In genomic region chr17:78132767-78133178, GRCh38 we compare ENCODE assay signal across 11 cellular contexts. TPM values are rescaled to one million over a fixed set of nuclear protein-coding genes. Genes with fewer than 3 reads are reported as not detected.
DNase-seq lines count a peak whose midpoint lies in the region; ATAC-seq, FAIRE-seq and TF ChIP-seq lines count a peak whose summit lies in the region.
"Had no signal": no experiment of that assay in that cellular context is flagged by ENCODE, and none has a peak within 500 bp of the region (broad histone marks: within the 10 kb centered on the region; RNA-seq: fewer than 3 reads in every experiment).

No MANE protein-coding gene starts in this region.

- H2BK15ac ChIP-seq in mesenchymal stem cell (ENCODE audit: low read depth, poor library complexity, severe bottlenecking), result no peak overlapping the region

- H4K91ac ChIP-seq in mesenchymal stem cell (ENCODE audit: low read length), result peak overlapping the region; percentile 41

- H3K27ac ChIP-seq in HepG2 (ENCODE audit: extremely low read length, insufficient read depth, low read length), result no peak overlapping the region
- H3K27ac ChIP-seq in right lobe of liver, result no peak overlapping the region
- H3K27ac ChIP-seq in mesenchymal stem cell (ENCODE audit: low read length, poor library complexity, severe bottlenecking), result no peak overlapping the region
- no peak overlapping the region for H3K27ac ChIP-seq in GM23248

- no peaks in the 10 kb centered on the region for H3K9me2 ChIP-seq in GM23248 (ENCODE audit: insufficient read depth)

- H2BK12ac ChIP-seq in mesenchymal stem cell (ENCODE audit: low read length in 2 of 2), result no peak overlapping the region

- H2BK5ac ChIP-seq in mesenchymal stem cell (ENCODE audit: low read depth, low read length, poor library complexity, severe bottlenecking), result no peak overlapping the region

- WGBS in HepG2 (ENCODE audit: low lambda C conversion rate), result 60% methylated on average over 9 of the region's 9 CpGs
- WGBS in right lobe of liver (ENCODE audit: insufficient coverage, low coverage, low lambda C conversion rate, missing lambda C conversion rate), result no CpG with 5 or more reads among the region's 9 CpGs
- WGBS in mesenchymal stem cell, result 90% methylated on average over 9 of the region's 9 CpGs
- 70 to 73% methylated on average over 9 of the region's 9 CpGs for WGBS in GM23248 (ENCODE audit: low coverage in 1 of 2, low lambda C conversion rate in 2 of 2, missing lambda C conversion rate in 2 of 2), 2 experiments

- H2BK120ac ChIP-seq in mesenchymal stem cell (ENCODE audit: low read depth, low read length), result no peak overlapping the region

- H3K27me3 ChIP-seq in HepG2 (ENCODE audit: control insufficient read depth in 1 of 2, insufficient read depth in 2 of 2, low read length in 2 of 2) (no peaks in the 10 kb centered on the region), right lobe of liver (no peaks in the 10 kb centered on the region), mesenchymal stem cell (ENCODE audit: control insufficient read depth in 1 of 2, insufficient read depth in 1 of 2, low read length in 2 of 2) (peaks cover 8 to 85% of the 10 kb centered on the region in 2 experiments), GM23248 (replicated peaks; ENCODE audit: insufficient read depth) (peaks cover 36% of the 10 kb centered on the region)

- H3K9me3 ChIP-seq in HepG2 (ENCODE audit: low read length), result no peaks in the 10 kb centered on the region
- no peaks in the 10 kb centered on the region for H3K9me3 ChIP-seq in right lobe of liver
- H3K9me3 ChIP-seq in mesenchymal stem cell (ENCODE audit: control insufficient read depth, low read length), result no peaks in the 10 kb centered on the region
- H3K9me3 ChIP-seq in GM23248 (ENCODE audit: low read depth), result no peaks in the 10 kb centered on the region

- in situ Hi-C loops in HepG2 (cut with HindIII; ENCODE audit: extremely low pct_ligation_motif_present, low pct_unique_long_range_greater_than_20kb), result no loop called here
- in situ Hi-C loops in GM23248 (cut with MboI), result no loop called here
- in situ Hi-C loops in GM13976 (cut with MboI; ENCODE audit: low sequenced_read_pairs, unreplicated experiment), result no loop called here

- FAIRE-seq in HepG2 (lab: Jason Lieb, UNC) (no peak), GM19239 (lab: Jason Lieb, UNC) (no peak)

- TF ChIP-seq POLR2A in HepG2 (IDR thresholded peaks at IDR 0.05; ENCODE audit: insufficient read depth in 1 of 2, low read depth in 2 of 2, low read length in 2 of 2) (no peak), right lobe of liver (IDR thresholded peaks at IDR 0.05) (no peak)

- H3K36me3 ChIP-seq in HepG2 (replicated peaks in 1 of 2; ENCODE audit: control insufficient read depth in 1 of 2, insufficient read depth in 2 of 2, low read length in 2 of 2), result no peaks in the 10 kb centered on the region
- H3K36me3 ChIP-seq in right lobe of liver, result no peaks in the 10 kb centered on the region
- no peaks in the 10 kb centered on the region for H3K36me3 ChIP-seq in mesenchymal stem cell (ENCODE audit: control insufficient read depth in 1 of 2, insufficient read depth in 2 of 2, low read depth in 1 of 2, low read length in 2 of 2)
- H3K36me3 ChIP-seq in GM23248 (ENCODE audit: low read depth), result no peaks in the 10 kb centered on the region

- H3K4me3 ChIP-seq in HepG2 (replicated peaks in 1 of 3; ENCODE audit: insufficient read depth in 1 of 3, low read depth in 2 of 3, low read length in 3 of 3), result peak overlapping the region in 1 of 3 experiments; percentile 51; a peak in 2 of 6 replicates
- H3K4me3 ChIP-seq in right lobe of liver, result peak overlapping the region in 1 of 3 donors; percentile 40
- no peak overlapping the region for H3K4me3 ChIP-seq in mesenchymal stem cell (ENCODE audit: insufficient read depth in 1 of 2, low read depth in 1 of 2, low read length in 2 of 2)
- H3K4me3 ChIP-seq in GM23248, result no peak overlapping the region

- H2AFZ ChIP-seq in HepG2 (ENCODE audit: low read length), result no peak overlapping the region
- no peak overlapping the region for H2AFZ ChIP-seq in mesenchymal stem cell (ENCODE audit: low read depth, low read length)
- H2AFZ ChIP-seq in GM23248, result no peak overlapping the region

- no peak overlapping the region for H3K4ac ChIP-seq in mesenchymal stem cell (ENCODE audit: low read depth in 1 of 2, low read length in 2 of 2)

- ATAC-seq in HepG2, result no peak
- ATAC-seq in right lobe of liver, result no peak
- ATAC-seq: SK-N-SH treated with all-trans-retinoic acid at 6 μM for 48 hours had no signal

- no TSS peak for BruUV-seq in HepG2 (replicated peaks; lab: Mats Ljungman, UMichigan)

- TF ChIP-seq CTCF in HepG2 (CRISPR knock-in tag; IDR thresholded peaks at IDR 0.05) (no peak), right lobe of liver (IDR thresholded peaks at IDR 0.05) (no peak), GM13976 (IDR thresholded peaks at IDR 0.05; ENCODE audit: borderline replicate concordance, control extremely low read depth, extremely low read depth, insufficient read depth, missing control alignments) (no peak)

- no peaks in the 10 kb centered on the region for H4K20me1 ChIP-seq in HepG2 (ENCODE audit: insufficient read depth, low read length)
- H4K20me1 ChIP-seq in GM23248 (ENCODE audit: insufficient read depth), result no peaks in the 10 kb centered on the region

- H3F3A ChIP-seq in GM23248 (ENCODE audit: insufficient read depth), result no peaks in the 10 kb centered on the region; the same call in 1 of the 2 replicates

- POLR2A ChIA-PET in HepG2 (lab: Yijun Ruan, JAX), result no interaction called here

- TF ChIP-seq EP300 in HepG2 (IDR thresholded peaks at IDR 0.05; ENCODE audit: low read depth in 2 of 2, low read length in 2 of 2) (no peak), HepG2 (CRISPR knock-in tag; IDR thresholded peaks at IDR 0.05; ENCODE audit: borderline replicate concordance) (no peak)

- no peak overlapping the region for H2AK5ac ChIP-seq in mesenchymal stem cell (ENCODE audit: low read length, severe bottlenecking)

- no peak overlapping the region for H3K14ac ChIP-seq in mesenchymal stem cell (ENCODE audit: low read length in 2 of 2)

- DNase-seq in HepG2 (ENCODE audit: low spot score), result no peak
- DNase-seq in right lobe of liver, result no peak
- peak; percentile 68 for DNase-seq in activated CD8-positive, alpha-beta memory T cell treated with anti-CD3 and anti-CD28 coated beads, Interleukin-2, amount 50 U/mL, for 48 hours
- no peak for DNase-seq in mesenchymal stem cell
- no peak for DNase-seq in NCI-H1105 (lab: John Stamatoyannopoulos, UW)
- no peak for DNase-seq in GM19239 (ENCODE audit: insufficient read length, low spot score)
- no peak for DNase-seq in GM23248
- DNase-seq in GM13976 (ENCODE audit: low spot score), result no peak
- DNase-seq: retina had no signal

- H3K4me2 ChIP-seq in HepG2 (ENCODE audit: low read depth, low read length) (peak overlapping the region; percentile 60; the same call in 1 of the 2 replicates), mesenchymal stem cell (ENCODE audit: low read length, poor library complexity, severe bottlenecking) (no peak overlapping the region), GM23248 (ENCODE audit: unreplicated experiment) (no peak overlapping the region)

- H3K23ac ChIP-seq in mesenchymal stem cell (ENCODE audit: low read length in 2 of 2), result no peak overlapping the region

- no peak overlapping the region for H4K8ac ChIP-seq in mesenchymal stem cell (ENCODE audit: low read length)

- H3K9ac ChIP-seq in HepG2 (ENCODE audit: insufficient read depth, low read depth, low read length) (no peak overlapping the region), mesenchymal stem cell (ENCODE audit: low read length) (no peak overlapping the region), GM23248 (no peak overlapping the region)

- H3K4me1 ChIP-seq in HepG2 (ENCODE audit: insufficient read depth, low read length), result peaks cover 83% of the 10 kb centered on the region
- peaks cover 0 to 21% (median 3%) of the 10 kb centered on the region in 4 donors for H3K4me1 ChIP-seq in right lobe of liver
- peaks cover 34% of the 10 kb centered on the region for H3K4me1 ChIP-seq in mesenchymal stem cell (ENCODE audit: control insufficient read depth, insufficient read depth, low read depth, low read length)
- 0 out of 2 replicates have a peak, but pooled peaks cover 3% of the 10 kb centered on the region for H3K4me1 ChIP-seq in GM23248 (ENCODE audit: insufficient read depth)

- no peak for TF ChIP-seq RAD21 in HepG2 (CRISPR knock-in tag; IDR thresholded peaks at IDR 0.05)

- intact Hi-C loops in HepG2 (cut with micrococcal nuclease; ENCODE audit: unreplicated experiment) (no loop called here), right lobe of liver (cut with DNase I) (no loop called here)

- H3K18ac ChIP-seq in mesenchymal stem cell (ENCODE audit: low read depth in 1 of 2, low read length in 2 of 2), result no peak overlapping the region

- H3K79me2 ChIP-seq in HepG2 (ENCODE audit: insufficient read depth, low read length) (no peaks in the 10 kb centered on the region), GM23248 (ENCODE audit: insufficient read depth) (no peaks in the 10 kb centered on the region)

- H3K79me1 ChIP-seq in mesenchymal stem cell (replicated peaks; ENCODE audit: low read length, poor library complexity, severe bottlenecking), result peaks cover 1% of the 10 kb centered on the region

- CTCF ChIA-PET in HepG2 (lab: Yijun Ruan, JAX; ENCODE audit: low intra/inter-chr PET ratio, low total read pairs), result no interaction called here

RNA-seq across cellular contexts. Expression of gene TMC8, which starts 2.2 kb away (rescaled TPM):
- 0.08 and 0.53 TPM in 2 replicates for total RNA-seq in HepG2 (2016; rRNA removed; fragmentation: Illumina TruSeq; extraction: Trizol)
- 0.09 and 0.61 TPM in 2 replicates for total RNA-seq in HepG2 (2016; cell fraction: cytosol; rRNA removed; fragmentation: Illumina TruSeq; extraction: Trizol; ENCODE audit: low read depth)
- 0.04 and 0.65 TPM in 2 replicates for total RNA-seq in HepG2 (2016; cell fraction: insoluble cytoplasmic fraction; rRNA removed; fragmentation: Illumina TruSeq; extraction: Trizol)
- total RNA-seq in HepG2 (2016; cell fraction: membrane; rRNA removed; fragmentation: Illumina TruSeq; extraction: Trizol), result 0.83 TPM in 2 replicates
- total RNA-seq in HepG2 (2016; cell fraction: nucleus; rRNA removed; fragmentation: Illumina TruSeq; extraction: Trizol), result 0.85 and 1.9 TPM in 2 replicates
- polyA plus RNA-seq in HepG2 (2011; rRNA removed), result 7.8 and 11.1 TPM in 2 replicates
- 5.7 and 7.7 TPM in 2 replicates for polyA plus RNA-seq in HepG2 (2011; cell fraction: cytosol; rRNA removed)
- polyA plus RNA-seq in HepG2 (2011; cell fraction: nucleus; rRNA removed), result 35.7 and 61.8 TPM in 2 replicates
- polyA plus RNA-seq in HepG2 (2012), result 5.3 and 8.8 TPM in 2 replicates
- 0.12 TPM in 1 of 2 replicates, not detected in the other for polyA plus RNA-seq in HepG2 (2016; cell fraction: cytosol; fragmentation: Illumina TruSeq; extraction: Trizol; ENCODE audit: low read depth)
- polyA plus RNA-seq in HepG2 (2016; cell fraction: insoluble cytoplasmic fraction; fragmentation: Illumina TruSeq; extraction: Trizol; ENCODE audit: low read depth), result 0.13 and 0.74 TPM in 2 replicates
- polyA plus RNA-seq in HepG2 (2016; cell fraction: membrane; fragmentation: Illumina TruSeq; extraction: Trizol; ENCODE audit: low read depth), result 0.10 and 0.13 TPM in 2 replicates
- 0.76 and 1.7 TPM in 2 replicates for polyA plus RNA-seq in HepG2 (2016; cell fraction: nucleus; fragmentation: Illumina TruSeq; extraction: Trizol; ENCODE audit: insufficient read depth, low read depth)
- 0.51 and 13.2 TPM in 2 replicates for polyA minus RNA-seq in HepG2 (2011; rRNA and poly(A)+ RNA removed; ENCODE audit: low replicate concordance)
- 4.5 and 4.8 TPM in 2 replicates for polyA minus RNA-seq in HepG2 (2011; cell fraction: cytosol; rRNA and poly(A)+ RNA removed)
- 12.2 and 14.3 TPM in 2 replicates for polyA minus RNA-seq in HepG2 (2011; cell fraction: nucleus; rRNA and poly(A)+ RNA removed)
- total RNA-seq in right lobe of liver, result 1 to 10 TPM; 2.4 to 7.2 (median 4.8) TPM
- polyA plus RNA-seq in mesenchymal stem cell (2013, experiment 1 of 2), result 0.86 TPM
- 0.36 TPM for polyA plus RNA-seq in mesenchymal stem cell (2013, experiment 2 of 2)
- total RNA-seq in GM23248 (2014; rRNA removed; shearing (Covaris generic)), result not detected in 2 replicates
- polyA plus RNA-seq in GM23248 (2016; fragmentation: Nextera tagmentation; extraction: Ambion mirVana), result 0.09 TPM in 1 of 2 replicates, not detected in the other

RNA-seq across cellular contexts. Expression of gene TMC6, which starts 4.2 kb away (rescaled TPM):
- total RNA-seq in HepG2 (2016; rRNA removed; fragmentation: Illumina TruSeq; extraction: Trizol), result 20.4 and 48.4 TPM in 2 replicates
- total RNA-seq in HepG2 (2016; cell fraction: cytosol; rRNA removed; fragmentation: Illumina TruSeq; extraction: Trizol; ENCODE audit: low read depth), result 21.4 and 23.6 TPM in 2 replicates
- total RNA-seq in HepG2 (2016; cell fraction: insoluble cytoplasmic fraction; rRNA removed; fragmentation: Illumina TruSeq; extraction: Trizol), result 19.7 and 47.9 TPM in 2 replicates
- total RNA-seq in HepG2 (2016; cell fraction: membrane; rRNA removed; fragmentation: Illumina TruSeq; extraction: Trizol), result 29.0 and 34.4 TPM in 2 replicates
- 47.2 and 55.0 TPM in 2 replicates for total RNA-seq in HepG2 (2016; cell fraction: nucleus; rRNA removed; fragmentation: Illumina TruSeq; extraction: Trizol)
- 99.1 and 118 TPM in 2 replicates for polyA plus RNA-seq in HepG2 (2011; rRNA removed)
- 42.4 and 70.8 TPM in 2 replicates for polyA plus RNA-seq in HepG2 (2011; cell fraction: cytosol; rRNA removed)
- polyA plus RNA-seq in HepG2 (2011; cell fraction: nucleus; rRNA removed), result 648 and 982 TPM in 2 replicates
- 45.7 and 50.3 TPM in 2 replicates for polyA plus RNA-seq in HepG2 (2012)
- 8.9 and 10.6 TPM in 2 replicates for polyA plus RNA-seq in HepG2 (2016; cell fraction: cytosol; fragmentation: Illumina TruSeq; extraction: Trizol; ENCODE audit: low read depth)
- polyA plus RNA-seq in HepG2 (2016; cell fraction: insoluble cytoplasmic fraction; fragmentation: Illumina TruSeq; extraction: Trizol; ENCODE audit: low read depth), result 16.1 and 17.9 TPM in 2 replicates
- polyA plus RNA-seq in HepG2 (2016; cell fraction: membrane; fragmentation: Illumina TruSeq; extraction: Trizol; ENCODE audit: low read depth), result 18.2 and 19.0 TPM in 2 replicates
- polyA plus RNA-seq in HepG2 (2016; cell fraction: nucleus; fragmentation: Illumina TruSeq; extraction: Trizol; ENCODE audit: insufficient read depth, low read depth), result 126 and 147 TPM in 2 replicates
- polyA minus RNA-seq in HepG2 (2011; rRNA and poly(A)+ RNA removed; ENCODE audit: low replicate concordance), result 23.3 and 152 TPM in 2 replicates
- polyA minus RNA-seq in HepG2 (2011; cell fraction: cytosol; rRNA and poly(A)+ RNA removed), result 48.9 and 63.1 TPM in 2 replicates
- polyA minus RNA-seq in HepG2 (2011; cell fraction: nucleus; rRNA and poly(A)+ RNA removed), result 92.6 and 109 TPM in 2 replicates
- 10 to 100 TPM; 10.9 to 24.7 (median 15.7) TPM for total RNA-seq in right lobe of liver
- polyA plus RNA-seq in mesenchymal stem cell (2013, experiment 1 of 2), result 47.9 TPM
- polyA plus RNA-seq in mesenchymal stem cell (2013, experiment 2 of 2), result 44.7 TPM
- total RNA-seq in GM23248 (2014; rRNA removed; shearing (Covaris generic)), result not detected in 2 replicates
- 0.20 TPM in 1 of 2 replicates, not detected in the other for polyA plus RNA-seq in GM23248 (2016; fragmentation: Nextera tagmentation; extraction: Ambion mirVana)

RNA-seq across cellular contexts. Expression of gene C17orf99, which starts 13.4 kb away (rescaled TPM):
- total RNA-seq in HepG2 (2016; rRNA removed; fragmentation: Illumina TruSeq; extraction: Trizol), result 0.22 and 1.7 TPM in 2 replicates
- total RNA-seq in HepG2 (2016; cell fraction: cytosol; rRNA removed; fragmentation: Illumina TruSeq; extraction: Trizol; ENCODE audit: low read depth), result 0.51 and 0.88 TPM in 2 replicates
- total RNA-seq in HepG2 (2016; cell fraction: insoluble cytoplasmic fraction; rRNA removed; fragmentation: Illumina TruSeq; extraction: Trizol), result 0.84 and 0.86 TPM in 2 replicates
- total RNA-seq in HepG2 (2016; cell fraction: membrane; rRNA removed; fragmentation: Illumina TruSeq; extraction: Trizol), result 1.1 and 1.2 TPM in 2 replicates
- 0.38 and 2.4 TPM in 2 replicates for total RNA-seq in HepG2 (2016; cell fraction: nucleus; rRNA removed; fragmentation: Illumina TruSeq; extraction: Trizol)
- polyA plus RNA-seq in HepG2 (2011; rRNA removed), result 1.9 and 2.8 TPM in 2 replicates
- 1.1 and 1.8 TPM in 2 replicates for polyA plus RNA-seq in HepG2 (2011; cell fraction: cytosol; rRNA removed)
- 5.8 and 10.0 TPM in 2 replicates for polyA plus RNA-seq in HepG2 (2011; cell fraction: nucleus; rRNA removed)
- 1.5 and 2.2 TPM in 2 replicates for polyA plus RNA-seq in HepG2 (2012)
- 0.23 and 0.46 TPM in 2 replicates for polyA plus RNA-seq in HepG2 (2016; cell fraction: cytosol; fragmentation: Illumina TruSeq; extraction: Trizol; ENCODE audit: low read depth)
- 0.60 TPM in 1 of 2 replicates, not detected in the other for polyA plus RNA-seq in HepG2 (2016; cell fraction: insoluble cytoplasmic fraction; fragmentation: Illumina TruSeq; extraction: Trizol; ENCODE audit: low read depth)
- 0.59 and 1.1 TPM in 2 replicates for polyA plus RNA-seq in HepG2 (2016; cell fraction: membrane; fragmentation: Illumina TruSeq; extraction: Trizol; ENCODE audit: low read depth)
- 2.4 and 2.9 TPM in 2 replicates for polyA plus RNA-seq in HepG2 (2016; cell fraction: nucleus; fragmentation: Illumina TruSeq; extraction: Trizol; ENCODE audit: insufficient read depth, low read depth)
- 0.72 TPM in 1 of 2 replicates, not detected in the other for polyA minus RNA-seq in HepG2 (2011; rRNA and poly(A)+ RNA removed; ENCODE audit: low replicate concordance)
- not detected in 2 replicates for polyA minus RNA-seq in HepG2 (2011; cell fraction: cytosol; rRNA and poly(A)+ RNA removed)
- 1.5 and 3.1 TPM in 2 replicates for polyA minus RNA-seq in HepG2 (2011; cell fraction: nucleus; rRNA and poly(A)+ RNA removed)
- total RNA-seq in right lobe of liver, result not detected
- polyA plus RNA-seq in mesenchymal stem cell (2013, experiment 1 of 2), result not detected
- not detected for polyA plus RNA-seq in mesenchymal stem cell (2013, experiment 2 of 2)
- total RNA-seq in GM23248 (2014; rRNA removed; shearing (Covaris generic)), result not detected in 2 replicates
- not detected in 2 replicates for polyA plus RNA-seq in GM23248 (2016; fragmentation: Nextera tagmentation; extraction: Ambion mirVana)
- polyA plus RNA-seq: liver had no signal

RNA-seq across cellular contexts. Expression of gene SYNGR2, which starts 35.6 kb away (rescaled TPM):
- total RNA-seq in HepG2 (2016; rRNA removed; fragmentation: Illumina TruSeq; extraction: Trizol) (28.7 and 46.7 TPM in 2 replicates), right lobe of liver (10 to 100 TPM; 43.3 to 55.8 (median 50.4) TPM)
- total RNA-seq in HepG2 (2016; cell fraction: cytosol; rRNA removed; fragmentation: Illumina TruSeq; extraction: Trizol; ENCODE audit: low read depth), result 15.8 and 18.7 TPM in 2 replicates
- total RNA-seq in HepG2 (2016; cell fraction: insoluble cytoplasmic fraction; rRNA removed; fragmentation: Illumina TruSeq; extraction: Trizol), result 21.7 and 51.0 TPM in 2 replicates
- total RNA-seq in HepG2 (2016; cell fraction: membrane; rRNA removed; fragmentation: Illumina TruSeq; extraction: Trizol), result 31.9 and 34.8 TPM in 2 replicates
- 43.0 and 51.6 TPM in 2 replicates for total RNA-seq in HepG2 (2016; cell fraction: nucleus; rRNA removed; fragmentation: Illumina TruSeq; extraction: Trizol)
- polyA plus RNA-seq in HepG2 (2011; rRNA removed) (170 and 192 TPM in 2 replicates), GM23248 (2016; fragmentation: Nextera tagmentation; extraction: Ambion mirVana) (19.3 and 19.9 TPM in 2 replicates)
- polyA plus RNA-seq in HepG2 (2011; cell fraction: cytosol; rRNA removed), result 200 and 244 TPM in 2 replicates
- 116 and 129 TPM in 2 replicates for polyA plus RNA-seq in HepG2 (2011; cell fraction: nucleus; rRNA removed)
- polyA plus RNA-seq in HepG2 (2012), result 52.7 and 59.2 TPM in 2 replicates
- polyA plus RNA-seq in HepG2 (2016; cell fraction: cytosol; fragmentation: Illumina TruSeq; extraction: Trizol; ENCODE audit: low read depth), result 35.1 and 40.6 TPM in 2 replicates
- polyA plus RNA-seq in HepG2 (2016; cell fraction: insoluble cytoplasmic fraction; fragmentation: Illumina TruSeq; extraction: Trizol; ENCODE audit: low read depth), result 52.5 and 60.0 TPM in 2 replicates
- polyA plus RNA-seq in HepG2 (2016; cell fraction: membrane; fragmentation: Illumina TruSeq; extraction: Trizol; ENCODE audit: low read depth), result 62.1 and 68.8 TPM in 2 replicates
- polyA plus RNA-seq in HepG2 (2016; cell fraction: nucleus; fragmentation: Illumina TruSeq; extraction: Trizol; ENCODE audit: insufficient read depth, low read depth), result 160 and 166 TPM in 2 replicates
- 231 and 401 TPM in 2 replicates for polyA minus RNA-seq in HepG2 (2011; rRNA and poly(A)+ RNA removed; ENCODE audit: low replicate concordance)
- polyA minus RNA-seq in HepG2 (2011; cell fraction: cytosol; rRNA and poly(A)+ RNA removed), result 73.3 and 75.3 TPM in 2 replicates
- polyA minus RNA-seq in HepG2 (2011; cell fraction: nucleus; rRNA and poly(A)+ RNA removed), result 23.0 and 28.7 TPM in 2 replicates
- polyA plus RNA-seq in mesenchymal stem cell (2013, experiment 1 of 2), result 42.5 TPM
- 43.7 TPM for polyA plus RNA-seq in mesenchymal stem cell (2013, experiment 2 of 2)
- total RNA-seq in GM23248 (2014; rRNA removed; shearing (Covaris generic)), result 6.2 and 15.4 TPM in 2 replicates

RNA-seq across cellular contexts. Expression of gene TK1, which starts 54.1 kb away (rescaled TPM):
- total RNA-seq in HepG2 (2016; rRNA removed; fragmentation: Illumina TruSeq; extraction: Trizol), result 96.0 and 114 TPM in 2 replicates
- total RNA-seq in HepG2 (2016; cell fraction: cytosol; rRNA removed; fragmentation: Illumina TruSeq; extraction: Trizol; ENCODE audit: low read depth), result 20.1 and 22.9 TPM in 2 replicates
- total RNA-seq in HepG2 (2016; cell fraction: insoluble cytoplasmic fraction; rRNA removed; fragmentation: Illumina TruSeq; extraction: Trizol), result 95.6 and 109 TPM in 2 replicates
- total RNA-seq in HepG2 (2016; cell fraction: membrane; rRNA removed; fragmentation: Illumina TruSeq; extraction: Trizol), result 30.2 and 33.7 TPM in 2 replicates
- total RNA-seq in HepG2 (2016; cell fraction: nucleus; rRNA removed; fragmentation: Illumina TruSeq; extraction: Trizol), result 38.0 and 39.0 TPM in 2 replicates
- 33.2 and 45.0 TPM in 2 replicates for polyA plus RNA-seq in HepG2 (2011; rRNA removed)
- 36.3 and 78.7 TPM in 2 replicates for polyA plus RNA-seq in HepG2 (2011; cell fraction: cytosol; rRNA removed)
- polyA plus RNA-seq in HepG2 (2011; cell fraction: nucleus; rRNA removed), result 27.9 and 41.4 TPM in 2 replicates
- polyA plus RNA-seq in HepG2 (2012), result 15.9 and 24.5 TPM in 2 replicates
- polyA plus RNA-seq in HepG2 (2016; cell fraction: cytosol; fragmentation: Illumina TruSeq; extraction: Trizol; ENCODE audit: low read depth), result 18.4 and 18.5 TPM in 2 replicates
- polyA plus RNA-seq in HepG2 (2016; cell fraction: insoluble cytoplasmic fraction; fragmentation: Illumina TruSeq; extraction: Trizol; ENCODE audit: low read depth), result 130 and 138 TPM in 2 replicates
- polyA plus RNA-seq in HepG2 (2016; cell fraction: membrane; fragmentation: Illumina TruSeq; extraction: Trizol; ENCODE audit: low read depth), result 21.2 and 23.8 TPM in 2 replicates
- 61.0 and 63.4 TPM in 2 replicates for polyA plus RNA-seq in HepG2 (2016; cell fraction: nucleus; fragmentation: Illumina TruSeq; extraction: Trizol; ENCODE audit: insufficient read depth, low read depth)
- polyA minus RNA-seq in HepG2 (2011; rRNA and poly(A)+ RNA removed; ENCODE audit: low replicate concordance), result 74.6 and 146 TPM in 2 replicates
- 21.4 and 38.3 TPM in 2 replicates for polyA minus RNA-seq in HepG2 (2011; cell fraction: cytosol; rRNA and poly(A)+ RNA removed)
- polyA minus RNA-seq in HepG2 (2011; cell fraction: nucleus; rRNA and poly(A)+ RNA removed), result 10.7 and 15.2 TPM in 2 replicates
- total RNA-seq in right lobe of liver, result 1 to 10 TPM; 2.1 to 8.3 (median 4.7) TPM
- polyA plus RNA-seq in mesenchymal stem cell (2013, experiment 1 of 2), result 20.4 TPM
- 21.2 TPM for polyA plus RNA-seq in mesenchymal stem cell (2013, experiment 2 of 2)
- 58.6 and 84.5 TPM in 2 replicates for total RNA-seq in GM23248 (2014; rRNA removed; shearing (Covaris generic))
- polyA plus RNA-seq in GM23248 (2016; fragmentation: Nextera tagmentation; extraction: Ambion mirVana), result 79.4 and 83.5 TPM in 2 replicates

Comparison
In these comparisons a context has a peak if more than half of its experiments do, and no peak if none do; other contexts are left out.
1. RNA of gene TMC6, which starts 4.2 kb away (total RNA-seq): 19.7 to 55.0 TPM in HepG2 and 10.9 to 24.7 TPM in right lobe of liver; not detected in GM23248; every median in the first group is over 10 times any median in the second.